Comparison of ENCODE assay signal across 23 cellular contexts in the genomic region with DNA sequence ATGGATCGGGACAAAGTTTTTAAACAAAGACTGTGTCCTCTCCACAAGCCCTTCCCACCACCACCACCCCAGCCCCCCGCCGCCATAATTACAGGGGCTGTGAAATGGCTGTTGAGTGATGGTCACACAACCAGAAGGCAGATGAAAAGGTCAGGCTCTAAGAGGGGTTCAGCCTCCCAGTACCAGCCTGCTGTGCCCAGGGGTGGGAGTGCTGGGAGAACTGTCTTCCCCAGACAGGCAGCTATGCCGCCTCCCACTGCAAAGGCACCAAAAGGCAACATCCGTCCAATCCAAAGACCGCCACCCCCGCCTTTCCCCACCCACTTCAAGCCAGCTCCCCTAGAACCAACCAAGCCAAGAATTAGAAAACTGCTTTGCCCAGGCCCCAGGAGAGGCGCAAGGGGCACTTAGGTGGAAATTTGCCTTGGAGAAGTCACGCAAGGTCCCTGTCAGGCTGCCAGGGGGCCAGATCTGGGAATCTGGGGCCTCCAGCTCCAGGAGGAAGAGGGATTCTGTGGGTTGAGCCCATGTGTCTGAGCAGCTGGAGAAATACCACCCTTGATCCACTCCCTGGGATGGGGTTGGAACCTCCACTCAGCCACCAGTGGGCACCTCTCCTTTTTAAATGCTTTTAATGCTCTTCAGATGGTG. TPM values are rescaled to one million over a fixed set of nuclear protein-coding genes. Genes with fewer than 3 reads are reported as not detected.
A peak's percentile ranks its signal among the peaks of the same experiment; 100 is the strongest.
DNase-seq lines count a peak whose midpoint lies in the region; ATAC-seq, FAIRE-seq and TF ChIP-seq lines count a peak whose summit lies in the region.
"Had no signal": no experiment of that assay in that cellular context is flagged by ENCODE, and none has a peak within 500 bp of the region (broad histone marks: within the 10 kb centered on the region; RNA-seq: fewer than 3 reads in every experiment).

No MANE protein-coding gene starts in this region.

- no peak for DNase-seq in activated CD8-positive, alpha-beta T cell treated with anti-CD3 and anti-CD28 coated beads, Interleukin-2, amount 10 ng/mL, durations not matched to agents 7 days and 5 days
- no peak for DNase-seq in activated CD8-positive, alpha-beta T cell treated with anti-CD3 and anti-CD28 coated beads for 36 hours
- DNase-seq in GM12891 (ENCODE audit: insufficient read length, low spot score), result no peak
- peak; percentile 9 for DNase-seq in dedifferentiated amniotic fluid mesenchymal stem cell (ENCODE audit: extremely low spot score)
- DNase-seq in sigmoid colon, result peak; percentile 52
- no peak for DNase-seq in H4 (ENCODE audit: low spot score)
- DNase-seq in BE2C, result no peak
- DNase-seq: CD4-positive, CD25-positive, alpha-beta regulatory T cell; HCEC 1CT; Kasumi-1; left colon; NCI-H1105; NCI-H774 had no signal

- H3K36me3 ChIP-seq in sigmoid colon (peaks cover 0 to 44% (median 9%) of the 10 kb centered on the region in 4 donors), BE2C (peaks cover 86% of the 10 kb centered on the region)

- WGBS in sigmoid colon, 2 donors, result 91 to 92% methylated on average over 9 of the region's 9 CpGs

- H3K36me3 Mint-ChIP-seq in activated CD8-positive, alpha-beta T cell treated with anti-CD3 and anti-CD28 coated beads, Interleukin-2, amount 10 ng/mL, durations not matched to agents 7 days and 5 days (ENCODE audit: low read depth), result peaks cover 76% of the 10 kb centered on the region
- H3K36me3 Mint-ChIP-seq in activated CD8-positive, alpha-beta T cell treated with anti-CD3 and anti-CD28 coated beads for 36 hours (ENCODE audit: low read depth), result peaks cover 62% of the 10 kb centered on the region

- TF ChIP-seq EP300 in sigmoid colon (IDR thresholded peaks at IDR 0.05), result no peak

- H3K4me1 Mint-ChIP-seq in activated CD8-positive, alpha-beta T cell treated with anti-CD3 and anti-CD28 coated beads, Interleukin-2, amount 10 ng/mL, durations not matched to agents 7 days and 5 days (ENCODE audit: low read depth), result peaks cover 62% of the 10 kb centered on the region
- H3K4me1 Mint-ChIP-seq in activated CD8-positive, alpha-beta T cell treated with anti-CD3 and anti-CD28 coated beads for 36 hours (ENCODE audit: low read depth), result peaks cover 39% of the 10 kb centered on the region

- no peak overlapping the region for H3K4me3 Mint-ChIP-seq in activated CD8-positive, alpha-beta T cell treated with anti-CD3 and anti-CD28 coated beads, Interleukin-2, amount 10 ng/mL, durations not matched to agents 7 days and 5 days
- no peak overlapping the region for H3K4me3 Mint-ChIP-seq in activated CD8-positive, alpha-beta T cell treated with anti-CD3 and anti-CD28 coated beads for 36 hours
- H3K4me3 Mint-ChIP-seq: activated T-helper 1 cell treated with anti-CD3 and anti-CD28 coated beads, Interleukin-12 subunit alpha, Interleukin-12 subunit beta, Interleukin-2, Interleukin-4 antibody, amounts not matched to agents 30 ng/mL and 10 ng/mL and 1 ng/mL, durations not matched to agents 14 hours and 24 hours and 36 hours; CD4-positive, CD25-positive, alpha-beta regulatory T cell had no signal

- H3K9me3 Mint-ChIP-seq in activated CD8-positive, alpha-beta T cell treated with anti-CD3 and anti-CD28 coated beads, Interleukin-2, amount 10 ng/mL, durations not matched to agents 7 days and 5 days (ENCODE audit: insufficient read depth), result no peaks in the 10 kb centered on the region
- no peaks in the 10 kb centered on the region for H3K9me3 Mint-ChIP-seq in activated CD8-positive, alpha-beta T cell treated with anti-CD3 and anti-CD28 coated beads for 36 hours
- H3K9me3 Mint-ChIP-seq: activated T-helper 1 cell treated with anti-CD3 and anti-CD28 coated beads, Interleukin-12 subunit alpha, Interleukin-12 subunit beta, Interleukin-2, Interleukin-4 antibody, amounts not matched to agents 30 ng/mL and 10 ng/mL and 1 ng/mL, durations not matched to agents 14 hours and 24 hours and 36 hours; CD4-positive, CD25-positive, alpha-beta regulatory T cell; type B pancreatic cell had no signal

- intact Hi-C loops in activated CD8-positive, alpha-beta T cell treated with anti-CD3 and anti-CD28 coated beads for 36 hours (cut with micrococcal nuclease), result no loop called here
- intact Hi-C loops in sigmoid colon (cut with DNase I), result no loop called here

- no peaks in the 10 kb centered on the region for H3K4me1 ChIP-seq in sigmoid colon
- peaks cover 5% of the 10 kb centered on the region; the same call in 1 of the 2 replicates for H3K4me1 ChIP-seq in BE2C
- H3K4me1 ChIP-seq: pancreas had no signal

- no peaks in the 10 kb centered on the region for H3K27me3 ChIP-seq in sigmoid colon
- no peaks in the 10 kb centered on the region for H3K27me3 ChIP-seq in BE2C
- H3K27me3 ChIP-seq: pancreas had no signal

- no peaks in the 10 kb centered on the region for H3K27me3 Mint-ChIP-seq in activated CD8-positive, alpha-beta T cell treated with anti-CD3 and anti-CD28 coated beads, Interleukin-2, amount 10 ng/mL, durations not matched to agents 7 days and 5 days (ENCODE audit: low read depth)
- H3K27me3 Mint-ChIP-seq in activated CD8-positive, alpha-beta T cell treated with anti-CD3 and anti-CD28 coated beads for 36 hours, result no peaks in the 10 kb centered on the region
- H3K27me3 Mint-ChIP-seq: CD4-positive, CD25-positive, alpha-beta regulatory T cell; type B pancreatic cell had no signal

- no peak overlapping the region for H3K27ac ChIP-seq in sigmoid colon
- H3K27ac ChIP-seq: A549, pancreas had no signal

- no peak for TF ChIP-seq CTCF in activated CD8-positive, alpha-beta T cell treated with anti-CD3 and anti-CD28 coated beads for 36 hours (IDR thresholded peaks at IDR 0.05)
- no peak for TF ChIP-seq CTCF in sigmoid colon (IDR thresholded peaks at IDR 0.05)
- no peak for TF ChIP-seq CTCF in BE2C (IDR thresholded peaks at IDR 0.05; ENCODE audit: low read depth, low read length)

- TF ChIP-seq POLR2A in GM12891 (IDR thresholded peaks at IDR 0.05; ENCODE audit: low read depth, low read length), result peak; percentile 8; the same call in 1 of the 2 replicates
- no peak for TF ChIP-seq POLR2A in sigmoid colon (IDR thresholded peaks at IDR 0.05)

- ATAC-seq in activated CD8-positive, alpha-beta T cell treated with anti-CD3 and anti-CD28 coated beads, Interleukin-2, amount 10 ng/mL, durations not matched to agents 7 days and 5 days, result no peak
- no peak for ATAC-seq in activated CD8-positive, alpha-beta T cell treated with anti-CD3 and anti-CD28 coated beads for 36 hours
- no peak for ATAC-seq in HG02759 (IDR thresholded peaks at IDR 0.05; ENCODE audit: unreplicated experiment)
- ATAC-seq: pancreas had no signal

- H3K9me3 ChIP-seq in sigmoid colon, result no peaks in the 10 kb centered on the region
- no peaks in the 10 kb centered on the region for H3K9me3 ChIP-seq in BE2C
- H3K9me3 ChIP-seq: A549, pancreas had no signal

- CTCF ChIA-PET in activated CD8-positive, alpha-beta T cell treated with anti-CD3 and anti-CD28 coated beads, Interleukin-2, amount 10 ng/mL, durations not matched to agents 7 days and 5 days (lab: Charles Lee), result interaction anchor here (0.7 to 2.0 kb wide), 5 partner anchors 9 to 54 kb away, joined by 3 to 6 read pairs (median 4); a partner anchor contains a TSS
- CTCF ChIA-PET in activated CD8-positive, alpha-beta T cell treated with anti-CD3 and anti-CD28 coated beads for 36 hours (lab: Charles Lee), result interaction anchor here (0.9 to 2.2 kb wide), 5 partner anchors 10 to 27 kb away, joined by 3 to 13 read pairs (median 7); a partner anchor contains a TSS

- H3K27ac Mint-ChIP-seq in activated CD8-positive, alpha-beta T cell treated with anti-CD3 and anti-CD28 coated beads, Interleukin-2, amount 10 ng/mL, durations not matched to agents 7 days and 5 days, result peak overlapping the region; percentile 68
- no peak overlapping the region for H3K27ac Mint-ChIP-seq in activated CD8-positive, alpha-beta T cell treated with anti-CD3 and anti-CD28 coated beads for 36 hours

- POLR2A ChIA-PET in activated CD8-positive, alpha-beta T cell treated with anti-CD3 and anti-CD28 coated beads, Interleukin-2, amount 10 ng/mL, durations not matched to agents 7 days and 5 days (lab: Charles Lee), result interaction anchor here (0.7 to 3.9 kb wide), 5 partner anchors 9 to 37 kb away, joined by 3 to 20 read pairs (median 3); a partner anchor contains a TSS
- POLR2A ChIA-PET in activated CD8-positive, alpha-beta T cell treated with anti-CD3 and anti-CD28 coated beads for 36 hours (lab: Charles Lee), result interaction anchor here (0.5 to 9.0 kb wide), 3 partner anchors 12 to 175 kb away, joined by 3 to 99 read pairs (median 4); a partner anchor contains a TSS

- H3K4me3 ChIP-seq in sigmoid colon (no peak overlapping the region), BE2C (ENCODE audit: low read depth, low read length) (no peak overlapping the region)
- H3K4me3 ChIP-seq: A549, pancreas, smooth muscle cell had no signal

- no peak for FAIRE-seq in GM12891 (lab: Jason Lieb, UNC)
- FAIRE-seq: A549, GM19239, pancreas, TTC549 had no signal

RNA-seq across cellular contexts. Expression of a gene that starts 14.4 kb away (rescaled TPM):
- total RNA-seq in activated CD8-positive, alpha-beta T cell treated with anti-CD3 and anti-CD28 coated beads, Interleukin-2, amount 10 ng/mL, durations not matched to agents 7 days and 5 days, result 100 to 1,000 TPM; 209 to 217 TPM
- 10 to 100 TPM; 63.9 to 72.6 TPM for total RNA-seq in activated CD8-positive, alpha-beta T cell treated with anti-CD3 and anti-CD28 coated beads for 36 hours
- 68.1 TPM for polyA plus RNA-seq in GM12891 (2012; ENCODE audit: low read depth, missing spikeins)
- 10 to 100 TPM; 32.1 to 79.5 (median 52.8) TPM for total RNA-seq in sigmoid colon
- 100 to 1,000 TPM; 121 to 154 (median 134) TPM for polyA plus RNA-seq in sigmoid colon
- total RNA-seq in H4 (2014; rRNA removed; shearing (Covaris generic)), result 118 and 119 TPM in 2 replicates
- polyA plus RNA-seq in BE2C (2012; ENCODE audit: insufficient read depth, insufficient read length, low read depth), result 101 TPM

RNA-seq across cellular contexts. Expression of a gene that starts 27.7 kb away (rescaled TPM):
- not detected for total RNA-seq in activated CD8-positive, alpha-beta T cell treated with anti-CD3 and anti-CD28 coated beads, Interleukin-2, amount 10 ng/mL, durations not matched to agents 7 days and 5 days
- not detected for total RNA-seq in activated CD8-positive, alpha-beta T cell treated with anti-CD3 and anti-CD28 coated beads for 36 hours
- 0.09 TPM for polyA plus RNA-seq in GM12891 (2012; ENCODE audit: low read depth, missing spikeins)
- not detected for total RNA-seq in sigmoid colon
- polyA plus RNA-seq in sigmoid colon, result not detected
- total RNA-seq in H4 (2014; rRNA removed; shearing (Covaris generic)), result not detected in 2 replicates
- polyA plus RNA-seq in BE2C (2012; ENCODE audit: insufficient read depth, insufficient read length, low read depth), result not detected
- total RNA-seq: activated T-helper 1 cell treated with anti-CD3 and anti-CD28 coated beads, Interleukin-12 subunit alpha, Interleukin-12 subunit beta, Interleukin-2, Interleukin-4 antibody, amounts not matched to agents 30 ng/mL and 10 ng/mL and 1 ng/mL, durations not matched to agents 14 hours and 24 hours and 36 hours; CD4-positive, CD25-positive, alpha-beta regulatory T cell; cerebellum; fibroblast of villous mesenchyme; left colon; pancreas; smooth muscle cell had no signal
- polyA plus RNA-seq: A549; CD4-positive, CD25-positive, alpha-beta regulatory T cell; pancreas; smooth muscle cell had no signal

RNA-seq across cellular contexts. Expression of a gene that starts 56.8 kb away (rescaled TPM):
- total RNA-seq in activated CD8-positive, alpha-beta T cell treated with anti-CD3 and anti-CD28 coated beads, Interleukin-2, amount 10 ng/mL, durations not matched to agents 7 days and 5 days, result 10 to 100 TPM; 36.9 to 37.6 TPM
- 10 to 100 TPM; 32.7 to 34.3 TPM for total RNA-seq in activated CD8-positive, alpha-beta T cell treated with anti-CD3 and anti-CD28 coated beads for 36 hours
- 28.5 TPM for polyA plus RNA-seq in GM12891 (2012; ENCODE audit: low read depth, missing spikeins)
- total RNA-seq in sigmoid colon, result 10 to 100 TPM; 13.6 to 22.1 (median 18.4) TPM
- 10 to 100 TPM; 29.8 to 52.4 (median 33.6) TPM for polyA plus RNA-seq in sigmoid colon
- 33.6 and 34.9 TPM in 2 replicates for total RNA-seq in H4 (2014; rRNA removed; shearing (Covaris generic))
- polyA plus RNA-seq in BE2C (2012; ENCODE audit: insufficient read depth, insufficient read length, low read depth), result 62.2 TPM

RNA-seq across cellular contexts. Expression of a gene that starts 57.0 kb away (rescaled TPM):
- total RNA-seq in activated CD8-positive, alpha-beta T cell treated with anti-CD3 and anti-CD28 coated beads, Interleukin-2, amount 10 ng/mL, durations not matched to agents 7 days and 5 days, result 10 to 100 TPM; 11.0 to 11.1 TPM
- 10 to 100 TPM; 15.3 to 15.4 TPM for total RNA-seq in activated CD8-positive, alpha-beta T cell treated with anti-CD3 and anti-CD28 coated beads for 36 hours
- polyA plus RNA-seq in GM12891 (2012; ENCODE audit: low read depth, missing spikeins), result 11.7 TPM
- 10 to 100 TPM in 2 of 4 donors, 1 to 10 TPM in 2; 1.9 to 13.3 (median 8.7) TPM for total RNA-seq in sigmoid colon
- 10 to 100 TPM in 1 of 3 donors, 1 to 10 TPM in 2; 9.0 to 13.9 (median 9.9) TPM for polyA plus RNA-seq in sigmoid colon
- total RNA-seq in H4 (2014; rRNA removed; shearing (Covaris generic)), result 6.3 and 9.6 TPM in 2 replicates
- polyA plus RNA-seq in BE2C (2012; ENCODE audit: insufficient read depth, insufficient read length, low read depth), result 23.5 TPM

Comparison
In these comparisons a context has a peak if more than half of its experiments do, and no peak if none do; other contexts are left out.
1. DNase-seq: peak in dedifferentiated amniotic fluid mesenchymal stem cell (single experiment) and sigmoid colon (single experiment); none in activated CD8-positive, alpha-beta T cell treated with anti-CD3 and anti-CD28 coated beads, Interleukin-2, amount 10 ng/mL, durations not matched to agents 7 days and 5 days (single experiment), activated CD8-positive, alpha-beta T cell treated with anti-CD3 and anti-CD28 coated beads for 36 hours (single experiment), GM12891 (single experiment), H4 (single experiment) and BE2C (single experiment).